ENCODE assay signal across 10 cellular contexts in the genomic region with DNA sequence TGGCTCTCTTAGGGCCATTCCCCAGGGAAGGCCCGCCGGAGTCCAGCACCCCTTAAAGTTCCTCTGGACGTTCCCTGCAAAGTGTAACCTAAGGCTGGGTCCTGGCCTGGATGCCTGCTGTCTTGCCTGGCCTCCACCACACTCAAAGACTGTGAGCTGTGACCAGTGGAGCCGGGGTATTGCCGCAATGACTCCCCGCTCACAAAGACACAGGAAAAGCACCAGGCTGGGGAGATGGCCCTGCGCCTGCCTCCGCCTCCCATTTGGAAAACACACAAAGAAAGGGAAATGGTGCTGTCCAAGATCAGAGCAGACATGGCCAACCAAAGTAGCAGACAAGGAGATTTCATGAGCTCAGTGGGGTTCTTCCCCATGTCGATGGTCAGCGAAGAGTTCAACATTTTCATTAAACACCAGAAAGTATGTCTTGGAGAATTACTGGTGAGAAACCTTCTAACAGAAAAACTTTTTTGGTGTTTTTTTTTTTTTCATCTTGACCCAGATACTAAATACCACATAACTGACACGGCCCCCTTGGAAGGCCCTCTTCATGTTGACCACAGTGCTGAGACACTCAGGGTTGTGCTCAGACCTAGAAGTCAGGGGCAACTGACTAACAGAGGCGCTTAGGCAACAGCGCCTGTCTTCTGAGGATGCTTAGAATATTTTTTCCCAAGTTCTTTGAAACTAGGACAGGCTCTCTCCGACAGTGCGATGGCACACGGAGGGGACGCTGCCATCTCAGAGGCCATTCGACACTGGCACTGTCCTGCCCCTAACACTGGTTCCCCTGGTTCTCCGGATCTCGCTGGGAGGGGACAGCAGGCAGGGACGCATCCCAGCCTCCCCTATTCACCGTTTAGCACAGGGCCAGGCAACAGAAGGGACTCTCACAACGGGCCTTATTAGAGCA.
DNase-seq lines count a peak whose midpoint lies in the region; ATAC-seq and TF ChIP-seq lines count a peak whose summit lies in the region.
"Had no signal": no experiment of that assay in that cellular context is flagged by ENCODE, and none has a peak within 500 bp of the region (broad histone marks: within the 10 kb centered on the region; RNA-seq: fewer than 3 reads in every experiment).

No MANE protein-coding gene starts in this region.

- peak overlapping the region in 1 of 2 experiments; percentile 36; a peak in 2 of 4 replicates for H3K4me3 ChIP-seq in DND-41 (ENCODE audit: low read depth in 1 of 2, low read length in 2 of 2)

- ATAC-seq in DND-41 (ENCODE audit: insufficient read depth, low read depth) (no peak), left ventricle myocardium superior (peak; percentile 75), sciatic nerve (peak; percentile 17), GM21367 (IDR thresholded peaks at IDR 0.05; ENCODE audit: unreplicated experiment) (no peak), HG03139 (IDR thresholded peaks at IDR 0.05; ENCODE audit: unreplicated experiment) (no peak)

- peak overlapping the region; percentile 66 for H3K4me3 Mint-ChIP-seq in activated T-cell treated with anti-CD3 and anti-CD28 coated beads, Interleukin-2, amount 50 U/mL, for 24 hours
- H3K4me3 Mint-ChIP-seq in HFFc6: no peak overlapping the region

- intact Hi-C loops in left ventricle myocardium superior (cut with micrococcal nuclease): no loop called here
- intact Hi-C loops in sciatic nerve (cut with DNase I): no loop called here

- H3K4me2 ChIP-seq in DND-41 (ENCODE audit: insufficient read depth, low read length): peak overlapping the region; percentile 57

- no peaks in the 10 kb centered on the region for H3K36me3 Mint-ChIP-seq in activated T-cell treated with anti-CD3 and anti-CD28 coated beads, Interleukin-2, amount 50 U/mL, for 24 hours (ENCODE audit: low read depth)
- H3K36me3 Mint-ChIP-seq in HFFc6 (ENCODE audit: low read depth): no peaks in the 10 kb centered on the region

- peaks cover 14% of the 10 kb centered on the region for H3K27me3 Mint-ChIP-seq in activated T-cell treated with anti-CD3 and anti-CD28 coated beads, Interleukin-2, amount 50 U/mL, for 24 hours
- H3K27me3 Mint-ChIP-seq in HFFc6 (ENCODE audit: insufficient read depth): peaks cover 12% of the 10 kb centered on the region

- peaks cover 23% of the 10 kb centered on the region for H3K4me1 ChIP-seq in DND-41 (ENCODE audit: insufficient read depth, low read length)

- no peaks in the 10 kb centered on the region for H4K20me1 ChIP-seq in DND-41 (ENCODE audit: insufficient read depth, low read length)

- H2AFZ ChIP-seq in DND-41 (ENCODE audit: low read depth, low read length): peak overlapping the region; percentile 71

- peaks cover 47% of the 10 kb centered on the region for H3K4me1 Mint-ChIP-seq in activated T-cell treated with anti-CD3 and anti-CD28 coated beads, Interleukin-2, amount 50 U/mL, for 24 hours (ENCODE audit: low read depth)
- H3K4me1 Mint-ChIP-seq in HFFc6 (ENCODE audit: low read depth): no peaks in the 10 kb centered on the region

- DNase-seq in DND-41 (no peak), left ventricle myocardium superior (peak; percentile 76), sciatic nerve (ENCODE audit: low spot score) (peak; percentile 43), HFFc6 (no peak), kidney tubule cell (ENCODE audit: low spot score) (no peak)
- DNase-seq in activated T-cell treated with anti-CD3 and anti-CD28 coated beads, Interleukin-2, amount 50 U/mL, for 24 hours: peak; percentile 58
- DNase-seq: NCI-H1105 treated with DMSO at 0.1 percent for 48 hours, NCI-H526 treated with DMSO at 0.1 percent for 48 hours had no signal

- peak overlapping the region; percentile 38 for H3K9ac ChIP-seq in DND-41 (ENCODE audit: low read depth, low read length)

- no peaks in the 10 kb centered on the region for H3K79me2 ChIP-seq in DND-41 (ENCODE audit: insufficient read depth, low read length)

- H3K36me3 ChIP-seq in DND-41 (ENCODE audit: insufficient read depth, low read length): no peaks in the 10 kb centered on the region

- H3K27ac Mint-ChIP-seq in activated T-cell treated with anti-CD3 and anti-CD28 coated beads, Interleukin-2, amount 50 U/mL, for 24 hours: peak overlapping the region; percentile 94
- H3K27ac Mint-ChIP-seq in HFFc6: no peak overlapping the region

- peak overlapping the region; percentile 82 for H3K27ac ChIP-seq in DND-41 (ENCODE audit: low read length)

- H3K9me3 ChIP-seq in DND-41 (ENCODE audit: insufficient read depth, low read length, severe bottlenecking): no peaks in the 10 kb centered on the region

- no peaks in the 10 kb centered on the region for H3K9me3 Mint-ChIP-seq in activated T-cell treated with anti-CD3 and anti-CD28 coated beads, Interleukin-2, amount 50 U/mL, for 24 hours
- H3K9me3 Mint-ChIP-seq in HFFc6: no peaks in the 10 kb centered on the region

- H3K27me3 ChIP-seq in DND-41 (ENCODE audit: insufficient read depth, low read length, poor library complexity): no peaks in the 10 kb centered on the region

- TF ChIP-seq CTCF in DND-41 (IDR thresholded peaks at IDR 0.05; ENCODE audit: borderline replicate concordance, extremely low read depth, low read length, poor library complexity, severe bottlenecking) (no peak), HFFc6 (IDR thresholded peaks at IDR 0.05) (no peak)

Comparison
In these comparisons a context has a peak if more than half of its experiments do, and no peak if none do; other contexts are left out.
1. ATAC-seq: peak in left ventricle myocardium superior (single experiment) and sciatic nerve (single experiment); none in DND-41 (single experiment), GM21367 (single experiment) and HG03139 (single experiment).
2. DNase-seq: peak in activated T-cell treated with anti-CD3 and anti-CD28 coated beads, Interleukin-2, amount 50 U/mL, for 24 hours (single experiment), left ventricle myocardium superior (single experiment) and sciatic nerve (single experiment); none in DND-41 (single experiment), HFFc6 (single experiment) and kidney tubule cell (single experiment).